1 cellular context compared by ENCODE assay signal in genomic region chr2:234770081-234770506, GRCh38.
TF ChIP-seq lines count a peak whose summit lies in the region.

No MANE protein-coding gene starts in this region.

TF ChIP-seq in GM23338, 12 proteins besides CTCF, POLR2A, EP300 and RAD21 (continued from another document):
- no peak for TF ChIP-seq ZNF462 (CRISPR knock-in tag; IDR thresholded peaks at IDR 0.05)
- TF ChIP-seq REST (IDR thresholded peaks at IDR 0.05; ENCODE audit: unreplicated experiment), result no peak
